ENCODE assay signal across 16 cellular contexts in the genomic region with DNA sequence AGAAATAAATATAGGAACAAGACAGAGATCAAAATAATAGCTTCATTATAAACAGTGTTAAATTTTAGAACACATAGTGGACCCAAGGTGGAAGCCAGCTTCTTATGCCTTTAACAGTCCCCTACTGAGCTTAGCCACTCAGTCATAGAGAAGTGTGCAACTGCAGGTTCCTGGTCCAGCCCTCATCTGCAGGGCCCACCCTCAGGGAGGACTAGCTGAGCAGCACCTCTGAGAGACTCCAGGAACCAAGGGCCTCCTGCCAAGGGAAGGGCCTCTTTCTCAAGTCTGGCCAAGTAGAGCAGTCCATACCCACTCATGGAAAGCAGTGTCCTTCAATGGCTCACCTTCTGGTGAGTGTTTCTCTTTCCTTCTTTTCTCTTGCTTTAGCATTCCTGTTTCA.
A peak's percentile ranks its signal among the peaks of the same experiment; 100 is the strongest.
DNase-seq lines count a peak whose midpoint lies in the region; ATAC-seq and TF ChIP-seq lines count a peak whose summit lies in the region.
"Had no signal": no experiment of that assay in that cellular context is flagged by ENCODE, and none has a peak within 500 bp of the region (broad histone marks: within the 10 kb centered on the region; RNA-seq: fewer than 3 reads in every experiment).

No MANE protein-coding gene starts in this region.

- no peaks in the 10 kb centered on the region for H4K20me1 ChIP-seq in Loucy (ENCODE audit: insufficient read depth, low read length, poor library complexity, severe bottlenecking)

- H3F3A ChIP-seq in Loucy (ENCODE audit: low read depth) = no peaks in the 10 kb centered on the region

- H3K4me3 ChIP-seq in Loucy (ENCODE audit: low read length, poor library complexity, severe bottlenecking) (no peak overlapping the region), thoracic aorta (peak overlapping the region; percentile 20)
- H3K4me3 ChIP-seq: SJCRH30 had no signal

- H3K4me1 ChIP-seq in Loucy (ENCODE audit: insufficient read depth, low read length, poor library complexity, severe bottlenecking) (peaks cover 18% of the 10 kb centered on the region), thoracic aorta (ENCODE audit: control insufficient read depth in 1 of 2, low read depth in 2 of 2) (peaks cover 3 to 28% of the 10 kb centered on the region in 2 donors)
- H3K4me1 ChIP-seq: Caco-2 had no signal

- TF ChIP-seq CTCF in Loucy (conservative IDR thresholded peaks at IDR 0.05; ENCODE audit: low read length) (no peak), thoracic aorta (IDR thresholded peaks at IDR 0.05) (no peak)

- H2AFZ ChIP-seq in Loucy (ENCODE audit: low read length) = peak overlapping the region; percentile 69

- peak overlapping the region in 1 of 2 donors; percentile 31 for H3K27ac ChIP-seq in thoracic aorta
- H3K27ac ChIP-seq: SJCRH30 had no signal

- peak; percentile 68 for ATAC-seq in left ventricle myocardium superior
- ATAC-seq in thoracic aorta (ENCODE audit: insufficient number of reproducible peaks, low FRiP score, low read depth) = no peak
- ATAC-seq in GM19395 (IDR thresholded peaks at IDR 0.05; ENCODE audit: unreplicated experiment) = no peak

- no peak overlapping the region for H3K9ac ChIP-seq in Loucy (ENCODE audit: low read depth, low read length, poor library complexity, severe bottlenecking)

- H3K9me3 ChIP-seq in Loucy (ENCODE audit: insufficient read depth, low read depth, low read length) (no peaks in the 10 kb centered on the region), thoracic aorta (no peaks in the 10 kb centered on the region)
- H3K9me3 ChIP-seq: Caco-2, SJCRH30 had no signal

- no peaks in the 10 kb centered on the region for H3K79me2 ChIP-seq in Loucy (ENCODE audit: insufficient read depth, low read length)

- H3K36me3 ChIP-seq in Loucy (ENCODE audit: insufficient read depth, low read length) = no peaks in the 10 kb centered on the region
- no peaks in the 10 kb centered on the region for H3K36me3 ChIP-seq in thoracic aorta
- H3K36me3 ChIP-seq: SJCRH30 had no signal

- H3K9me2 ChIP-seq in Loucy (replicated peaks; ENCODE audit: low read depth, low read length) = no peaks in the 10 kb centered on the region

- DNase-seq in RPMI8226 (peak; percentile 10), left ventricle myocardium superior (peak; percentile 27), thoracic aorta (ENCODE audit: low spot score) (no peak), SIG-M5 treated with dmso at 0.1 percent for 504 hours (lab: John Stamatoyannopoulos, UW; ENCODE audit: unreplicated experiment) (no peak), ecto neural progenitor cell (ENCODE audit: low spot score) (no peak)
- DNase-seq: Caco-2; CD4-positive, CD25-positive, alpha-beta regulatory T cell; DMS53; H9; Karpas-422; NCI-H187; NCI-H226; NCI-H526 treated with DMSO at 0.1 percent for 48 hours; SJCRH30 had no signal

- intact Hi-C loops in left ventricle myocardium superior (cut with micrococcal nuclease) = no loop called here

- H3K4me2 ChIP-seq in Loucy (ENCODE audit: low read depth, low read length, poor library complexity, severe bottlenecking) = peak overlapping the region; percentile 58

- H3K27me3 ChIP-seq in Loucy (ENCODE audit: insufficient read depth, low read length, poor library complexity, severe bottlenecking) (no peaks in the 10 kb centered on the region), thoracic aorta (replicated peaks; ENCODE audit: insufficient read depth) (no peaks in the 10 kb centered on the region)
- H3K27me3 ChIP-seq: SJCRH30 had no signal

Comparison
In these comparisons a context has a peak if more than half of its experiments do, and no peak if none do; other contexts are left out.
1. DNase-seq: peak in RPMI8226 (single experiment) and left ventricle myocardium superior (single experiment); none in thoracic aorta (single experiment), SIG-M5 treated with dmso at 0.1 percent for 504 hours (single experiment) and ecto neural progenitor cell (single experiment).